Comparison of ENCODE assay signal across 2 cellular contexts in genomic region chr19:7268737-7269098, GRCh38.
A peak's percentile ranks its signal among the peaks of the same experiment; 100 is the strongest.
TF ChIP-seq lines count a peak whose summit lies in the region.

No MANE protein-coding gene starts in this region.

TF ChIP-seq in HepG2, 621 proteins besides CTCF, POLR2A, EP300 and RAD21 (continued from another document):
- TF ChIP-seq ZFP36 (IDR thresholded peaks at IDR 0.05; ENCODE audit: borderline replicate concordance, low read depth, low read length, partially characterized antibody): peak; percentile 80
- TF ChIP-seq ZFP90 (CRISPR knock-in tag; IDR thresholded peaks at IDR 0.05; ENCODE audit: borderline replicate concordance): no peak

TF ChIP-seq in WTC11, 78 proteins besides CTCF, POLR2A, EP300 and RAD21:
- TF ChIP-seq MLX (CRISPR knock-in tag; IDR thresholded peaks at IDR 0.05) (no peak), GTF2I (CRISPR knock-in tag; conservative IDR thresholded peaks at IDR 0.05) (no peak), OVOL2 (CRISPR knock-in tag; IDR thresholded peaks at IDR 0.05; ENCODE audit: borderline replicate concordance) (no peak), IRF1 (CRISPR knock-in tag; IDR thresholded peaks at IDR 0.05) (no peak), HMGXB4 (CRISPR knock-in tag; IDR thresholded peaks at IDR 0.05) (no peak), ELF4 (CRISPR knock-in tag; IDR thresholded peaks at IDR 0.05; ENCODE audit: low read depth) (no peak)
TF ChIP-seq in WTC11: peak in this region for 0.
